Comparison of ENCODE assay signal across 11 cellular contexts in the genomic region with DNA sequence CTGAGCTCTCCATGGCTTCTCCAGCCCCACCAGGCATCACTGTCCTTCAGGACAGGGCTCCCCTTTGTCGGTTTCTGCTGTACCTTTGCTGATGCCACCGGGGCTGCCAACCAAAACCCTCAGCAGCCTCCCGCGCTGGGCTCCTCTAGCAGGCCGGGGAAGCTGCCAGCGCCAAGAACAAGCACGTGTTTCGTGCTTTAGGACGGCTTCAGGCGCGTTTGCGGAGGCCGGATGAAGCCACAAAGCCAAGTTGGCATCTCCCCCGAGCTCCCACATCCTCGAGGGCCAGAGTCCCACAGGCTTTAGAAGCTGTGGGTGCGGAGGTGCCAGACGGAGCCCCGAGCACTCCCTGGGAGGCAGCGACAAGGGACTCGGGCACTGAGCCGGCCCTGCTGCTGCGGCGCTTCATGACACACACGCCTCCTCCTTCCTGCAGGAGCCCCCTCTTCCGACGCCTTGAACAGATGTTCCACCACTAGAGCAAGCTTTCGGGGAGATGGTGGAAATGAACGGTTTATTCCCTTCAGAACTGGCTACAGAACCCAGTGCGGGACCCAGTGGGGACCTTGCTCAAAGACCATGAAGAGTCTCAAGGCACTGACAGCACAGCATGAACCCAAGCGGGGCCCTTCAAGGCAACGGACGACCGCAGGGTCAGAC. TPM values are rescaled to one million over a fixed set of nuclear protein-coding genes. Genes with fewer than 3 reads are reported as not detected.
A peak's percentile ranks its signal among the peaks of the same experiment; 100 is the strongest.
DNase-seq lines count a peak whose midpoint lies in the region; ATAC-seq and TF ChIP-seq lines count a peak whose summit lies in the region.
"Had no signal": no experiment of that assay in that cellular context is flagged by ENCODE, and none has a peak within 500 bp of the region (broad histone marks: within the 10 kb centered on the region; RNA-seq: fewer than 3 reads in every experiment).

No MANE protein-coding gene starts in this region.

- DNase-seq in activated CD8-positive, alpha-beta T cell treated with anti-CD3 and anti-CD28 coated beads, Interleukin-2, amount 10 ng/mL, durations not matched to agents 7 days and 5 days: peak; percentile 46
- peak in 2 of 3 donors; percentile 25 to 43 for DNase-seq in effector memory CD4-positive, alpha-beta T cell
- DNase-seq in stimulated activated CD4-positive, alpha-beta T cell treated with anti-CD3 and anti-CD28 coated beads, Interleukin-15, amount 100 ng/mL, for 24 hours: peak; percentile 67
- DNase-seq in omental fat pad (ENCODE audit: low spot score) (no peak), tibial artery (no peak), SKM-1 treated with dmso at 0.1 percent for 144 hours (lab: John Stamatoyannopoulos, UW; ENCODE audit: unreplicated experiment) (no peak)
- DNase-seq: H9, MM.1S had no signal

- H3K9me3 ChIP-seq in KOPT-K1 (ENCODE audit: insufficient read depth, low read length, poor library complexity, severe bottlenecking) (no peaks in the 10 kb centered on the region), tibial artery (no peaks in the 10 kb centered on the region)
- H3K9me3 ChIP-seq in effector memory CD4-positive, alpha-beta T cell (ENCODE audit: control insufficient read depth, low read length): no peaks in the 10 kb centered on the region
- H3K9me3 ChIP-seq: pancreas had no signal

- peak overlapping the region; percentile 72 for H3K4me3 Mint-ChIP-seq in activated CD8-positive, alpha-beta T cell treated with anti-CD3 and anti-CD28 coated beads, Interleukin-2, amount 10 ng/mL, durations not matched to agents 7 days and 5 days
- H3K4me3 Mint-ChIP-seq: H9 had no signal

- H3K36me3 ChIP-seq in KOPT-K1 (ENCODE audit: insufficient read depth, low read length): no peaks in the 10 kb centered on the region
- H3K36me3 ChIP-seq in effector memory CD4-positive, alpha-beta T cell (ENCODE audit: control insufficient read depth, insufficient read depth, low read length): no peaks in the 10 kb centered on the region
- H3K36me3 ChIP-seq in tibial artery: no peaks in the 10 kb centered on the region
- H3K36me3 ChIP-seq: pancreas had no signal

- intact Hi-C loops in tibial artery (cut with DNase I; ENCODE audit: low total_unique reads): no loop called here

- peak overlapping the region; percentile 40 for H3K4me3 ChIP-seq in effector memory CD4-positive, alpha-beta T cell (ENCODE audit: insufficient read depth, low read depth, low read length, poor library complexity, severe bottlenecking)
- H3K4me3 ChIP-seq in tibial artery: no peak overlapping the region
- H3K4me3 ChIP-seq: pancreas had no signal

- TF ChIP-seq CTCF in omental fat pad (IDR thresholded peaks at IDR 0.05) (no peak), tibial artery (IDR thresholded peaks at IDR 0.05) (no peak)

- H3K4me1 Mint-ChIP-seq in activated CD8-positive, alpha-beta T cell treated with anti-CD3 and anti-CD28 coated beads, Interleukin-2, amount 10 ng/mL, durations not matched to agents 7 days and 5 days (ENCODE audit: low read depth): peaks cover 50% of the 10 kb centered on the region

- peak overlapping the region; percentile 83 for H3K27ac Mint-ChIP-seq in activated CD8-positive, alpha-beta T cell treated with anti-CD3 and anti-CD28 coated beads, Interleukin-2, amount 10 ng/mL, durations not matched to agents 7 days and 5 days
- H3K27ac Mint-ChIP-seq: H9 had no signal

- peak overlapping the region; percentile 86 for H3K27ac ChIP-seq in KOPT-K1 (ENCODE audit: low read depth, low read length, poor library complexity, severe bottlenecking)
- peak overlapping the region; percentile 79 for H3K27ac ChIP-seq in effector memory CD4-positive, alpha-beta T cell (ENCODE audit: insufficient read depth, low read length, poor library complexity, severe bottlenecking)
- no peak overlapping the region for H3K27ac ChIP-seq in tibial artery
- H3K27ac ChIP-seq: pancreas had no signal

- CTCF ChIA-PET in activated CD8-positive, alpha-beta T cell treated with anti-CD3 and anti-CD28 coated beads, Interleukin-2, amount 10 ng/mL, durations not matched to agents 7 days and 5 days (lab: Charles Lee): interaction anchor here (0.6 to 2.5 kb wide), 10 partner anchors 10 to 292 kb away, joined by 3 to 28 read pairs (median 4); no protein-coding TSS in a partner anchor

- H3K9me3 Mint-ChIP-seq in activated CD8-positive, alpha-beta T cell treated with anti-CD3 and anti-CD28 coated beads, Interleukin-2, amount 10 ng/mL, durations not matched to agents 7 days and 5 days (ENCODE audit: insufficient read depth): no peaks in the 10 kb centered on the region
- H3K9me3 Mint-ChIP-seq: H9 had no signal

- H3K4me1 ChIP-seq in effector memory CD4-positive, alpha-beta T cell (ENCODE audit: control insufficient read depth, insufficient read depth, low read length, poor library complexity, severe bottlenecking): peaks cover 30% of the 10 kb centered on the region
- peaks cover 0 to 11% (median 4%) of the 10 kb centered on the region in 4 donors for H3K4me1 ChIP-seq in tibial artery
- H3K4me1 ChIP-seq: pancreas had no signal

- ATAC-seq in activated CD8-positive, alpha-beta T cell treated with anti-CD3 and anti-CD28 coated beads, Interleukin-2, amount 10 ng/mL, durations not matched to agents 7 days and 5 days: peak; percentile 49
- ATAC-seq in HG02759 (IDR thresholded peaks at IDR 0.05; ENCODE audit: unreplicated experiment) (no peak), omental fat pad (ENCODE audit: low FRiP score) (no peak)

- peaks cover 5% of the 10 kb centered on the region for H3K27me3 Mint-ChIP-seq in activated CD8-positive, alpha-beta T cell treated with anti-CD3 and anti-CD28 coated beads, Interleukin-2, amount 10 ng/mL, durations not matched to agents 7 days and 5 days (ENCODE audit: low read depth)

- no peaks in the 10 kb centered on the region for H3K27me3 ChIP-seq in effector memory CD4-positive, alpha-beta T cell (replicated peaks; ENCODE audit: control insufficient read depth, insufficient read depth, low read length, poor library complexity, severe bottlenecking)
- peaks cover 0 to 41% of the 10 kb centered on the region in 2 donors for H3K27me3 ChIP-seq in tibial artery
- H3K27me3 ChIP-seq: pancreas had no signal

- POLR2A ChIA-PET in activated CD8-positive, alpha-beta T cell treated with anti-CD3 and anti-CD28 coated beads, Interleukin-2, amount 10 ng/mL, durations not matched to agents 7 days and 5 days (lab: Charles Lee): interaction anchor here (0.7 to 5.0 kb wide), 5 partner anchors 10 to 24 kb away, joined by 3 to 71 read pairs (median 3); no protein-coding TSS in a partner anchor

- H3K36me3 Mint-ChIP-seq in activated CD8-positive, alpha-beta T cell treated with anti-CD3 and anti-CD28 coated beads, Interleukin-2, amount 10 ng/mL, durations not matched to agents 7 days and 5 days (ENCODE audit: low read depth): peaks cover 4% of the 10 kb centered on the region

RNA-seq across cellular contexts. Expression of a gene that starts 36.7 kb away (rescaled TPM):
- 1 to 10 TPM; 3.0 to 3.4 TPM for total RNA-seq in activated CD8-positive, alpha-beta T cell treated with anti-CD3 and anti-CD28 coated beads, Interleukin-2, amount 10 ng/mL, durations not matched to agents 7 days and 5 days
- total RNA-seq in omental fat pad: 1 to 10 TPM in 3 of 4 donors, under 1 TPM in 1; 0.56 to 6.9 (median 1.8) TPM

Comparison
In these comparisons a context has a peak if more than half of its experiments do, and no peak if none do; other contexts are left out.
1. H3K27ac ChIP-seq: peak in KOPT-K1 (single experiment) and effector memory CD4-positive, alpha-beta T cell (single experiment); none in tibial artery (0 of 2).
2. DNase-seq: peak in activated CD8-positive, alpha-beta T cell treated with anti-CD3 and anti-CD28 coated beads, Interleukin-2, amount 10 ng/mL, durations not matched to agents 7 days and 5 days (single experiment), effector memory CD4-positive, alpha-beta T cell (2 of 3) and stimulated activated CD4-positive, alpha-beta T cell treated with anti-CD3 and anti-CD28 coated beads, Interleukin-15, amount 100 ng/mL, for 24 hours (single experiment); none in omental fat pad (single experiment), tibial artery (0 of 2) and SKM-1 treated with dmso at 0.1 percent for 144 hours (single experiment).